In genomic region chr2:229713371-229714079, GRCh38 we compare ENCODE assay signal across 8 cellular contexts. TPM values are rescaled to one million over a fixed set of nuclear protein-coding genes. Genes with fewer than 3 reads are reported as not detected.
DNase-seq lines count a peak whose midpoint lies in the region; ATAC-seq and TF ChIP-seq lines count a peak whose summit lies in the region.

No MANE protein-coding gene starts in this region.

- intact Hi-C loops in activated CD4-positive, alpha-beta memory T cell treated with anti-CD3 and anti-CD28 coated beads for 36 hours (cut with micrococcal nuclease), result loop anchor here (10.0 kb wide), 1 partner anchor 1819 kb away; no protein-coding TSS in a partner anchor
- intact Hi-C loops in right cardiac atrium (cut with DNase I) (loop anchor here in 1 of 4 donors (10.0 kb wide), 2 partner anchors 129 to 279 kb away; no protein-coding TSS in a partner anchor), gastrocnemius medialis (cut with DNase I; ENCODE audit: low total_unique reads) (no loop called here)

- no peak overlapping the region for H3K27ac Mint-ChIP-seq in activated CD4-positive, alpha-beta memory T cell treated with anti-CD3 and anti-CD28 coated beads for 36 hours
- no peak overlapping the region for H3K27ac Mint-ChIP-seq in activated CD4-positive, alpha-beta memory T cell treated with anti-CD3 and anti-CD28 coated beads, Interleukin-2, amount 10 ng/mL, durations not matched to agents 7 days and 5 days
- no peak overlapping the region for H3K27ac Mint-ChIP-seq in activated naive CD4-positive, alpha-beta T cell treated with anti-CD3 and anti-CD28 coated beads, Interleukin-2, amount 50 U/mL, for 24 hours

- no peak for TF ChIP-seq CTCF in gastrocnemius medialis (IDR thresholded peaks at IDR 0.05 in 4 of 5, conservative IDR thresholded peaks at IDR 0.05 in 1 of 5)

- H3K27ac ChIP-seq in right cardiac atrium (ENCODE audit: low read length) (no peak overlapping the region), gastrocnemius medialis (no peak overlapping the region)

- H3K36me3 Mint-ChIP-seq in activated CD4-positive, alpha-beta memory T cell treated with anti-CD3 and anti-CD28 coated beads for 36 hours, result no peaks in the 10 kb centered on the region
- peaks cover 3% of the 10 kb centered on the region for H3K36me3 Mint-ChIP-seq in activated CD4-positive, alpha-beta memory T cell treated with anti-CD3 and anti-CD28 coated beads, Interleukin-2, amount 10 ng/mL, durations not matched to agents 7 days and 5 days (ENCODE audit: low read depth)
- no peaks in the 10 kb centered on the region for H3K36me3 Mint-ChIP-seq in activated naive CD4-positive, alpha-beta T cell treated with anti-CD3 and anti-CD28 coated beads, Interleukin-2, amount 50 U/mL, for 24 hours

- peak overlapping the region; percentile 51 for H3K4me3 ChIP-seq in right cardiac atrium (ENCODE audit: low read length)
- peak overlapping the region in 3 of 4 donors; percentile 22 to 35 (median 30) for H3K4me3 ChIP-seq in gastrocnemius medialis

- in situ Hi-C loops in gastrocnemius medialis (cut with MboI; ENCODE audit: low sequenced_read_pairs in 4 of 4), result no loop called here

- H3K9me3 Mint-ChIP-seq in activated CD4-positive, alpha-beta memory T cell treated with anti-CD3 and anti-CD28 coated beads for 36 hours, result no peaks in the 10 kb centered on the region
- H3K9me3 Mint-ChIP-seq in activated CD4-positive, alpha-beta memory T cell treated with anti-CD3 and anti-CD28 coated beads, Interleukin-2, amount 10 ng/mL, durations not matched to agents 7 days and 5 days, result no peaks in the 10 kb centered on the region
- H3K9me3 Mint-ChIP-seq in activated naive CD4-positive, alpha-beta T cell treated with anti-CD3 and anti-CD28 coated beads, Interleukin-2, amount 50 U/mL, for 24 hours, result no peaks in the 10 kb centered on the region

- peaks cover 53% of the 10 kb centered on the region for H3K27me3 Mint-ChIP-seq in activated CD4-positive, alpha-beta memory T cell treated with anti-CD3 and anti-CD28 coated beads for 36 hours
- peaks cover 67% of the 10 kb centered on the region for H3K27me3 Mint-ChIP-seq in activated CD4-positive, alpha-beta memory T cell treated with anti-CD3 and anti-CD28 coated beads, Interleukin-2, amount 10 ng/mL, durations not matched to agents 7 days and 5 days
- peaks cover 50% of the 10 kb centered on the region for H3K27me3 Mint-ChIP-seq in activated naive CD4-positive, alpha-beta T cell treated with anti-CD3 and anti-CD28 coated beads, Interleukin-2, amount 50 U/mL, for 24 hours

- 1% methylated on average over 61 of the region's 61 CpGs for WGBS in right cardiac atrium

- POLR2A ChIA-PET in activated CD4-positive, alpha-beta memory T cell treated with anti-CD3 and anti-CD28 coated beads for 36 hours (lab: Charles Lee), result no interaction called here
- POLR2A ChIA-PET in activated CD4-positive, alpha-beta memory T cell treated with anti-CD3 and anti-CD28 coated beads, Interleukin-2, amount 10 ng/mL, durations not matched to agents 7 days and 5 days (lab: Charles Lee), result no interaction called here

- CTCF ChIA-PET in activated CD4-positive, alpha-beta memory T cell treated with anti-CD3 and anti-CD28 coated beads for 36 hours (lab: Charles Lee), result no interaction called here
- CTCF ChIA-PET in activated CD4-positive, alpha-beta memory T cell treated with anti-CD3 and anti-CD28 coated beads, Interleukin-2, amount 10 ng/mL, durations not matched to agents 7 days and 5 days (lab: Charles Lee), result no interaction called here

- H3K4me1 Mint-ChIP-seq in activated CD4-positive, alpha-beta memory T cell treated with anti-CD3 and anti-CD28 coated beads for 36 hours (ENCODE audit: low read depth), result peaks cover 13% of the 10 kb centered on the region
- peaks cover 13% of the 10 kb centered on the region for H3K4me1 Mint-ChIP-seq in activated CD4-positive, alpha-beta memory T cell treated with anti-CD3 and anti-CD28 coated beads, Interleukin-2, amount 10 ng/mL, durations not matched to agents 7 days and 5 days
- peaks cover 8% of the 10 kb centered on the region for H3K4me1 Mint-ChIP-seq in activated naive CD4-positive, alpha-beta T cell treated with anti-CD3 and anti-CD28 coated beads, Interleukin-2, amount 50 U/mL, for 24 hours

- H3K9me3 ChIP-seq in right cardiac atrium (ENCODE audit: control insufficient read depth, low read length) (no peaks in the 10 kb centered on the region), gastrocnemius medialis (no peaks in the 10 kb centered on the region)

- DNase-seq in activated CD4-positive, alpha-beta memory T cell treated with anti-CD3 and anti-CD28 coated beads for 36 hours, result peak; percentile 12
- no peak for DNase-seq in activated CD4-positive, alpha-beta memory T cell treated with anti-CD3 and anti-CD28 coated beads, Interleukin-2, amount 10 ng/mL, durations not matched to agents 7 days and 5 days
- DNase-seq in right cardiac atrium (peak; percentile 40 to 80 (median 75)), gastrocnemius medialis (no peak), activated gamma-delta T cell (lab: John Stamatoyannopoulos, UW) (no peak), Kasumi-1 (lab: John Stamatoyannopoulos, UW) (no peak)

- peak overlapping the region; percentile 32 for H3K4me3 Mint-ChIP-seq in activated CD4-positive, alpha-beta memory T cell treated with anti-CD3 and anti-CD28 coated beads for 36 hours
- no peak overlapping the region for H3K4me3 Mint-ChIP-seq in activated CD4-positive, alpha-beta memory T cell treated with anti-CD3 and anti-CD28 coated beads, Interleukin-2, amount 10 ng/mL, durations not matched to agents 7 days and 5 days
- peak overlapping the region; percentile 70 for H3K4me3 Mint-ChIP-seq in activated naive CD4-positive, alpha-beta T cell treated with anti-CD3 and anti-CD28 coated beads, Interleukin-2, amount 50 U/mL, for 24 hours

- no peak for TF ChIP-seq EP300 in Ishikawa (IDR thresholded peaks at IDR 0.05; ENCODE audit: borderline replicate concordance)

- peak; percentile 83 to 86 for ATAC-seq in right cardiac atrium
- ATAC-seq in gastrocnemius medialis, result no peak

- H3K4me1 ChIP-seq in right cardiac atrium (ENCODE audit: control insufficient read depth, insufficient read depth, low read length) (no peaks in the 10 kb centered on the region), gastrocnemius medialis (peaks cover 0 to 13% of the 10 kb centered on the region in 2 donors)

- no peak for TF ChIP-seq POLR2A in gastrocnemius medialis (IDR thresholded peaks at IDR 0.05)

- H3K36me3 ChIP-seq in gastrocnemius medialis, result no peaks in the 10 kb centered on the region

- H3K27me3 ChIP-seq in right cardiac atrium (ENCODE audit: control insufficient read depth, insufficient read depth) (no peaks in the 10 kb centered on the region), gastrocnemius medialis (peaks cover 41 to 63% (median 52%) of the 10 kb centered on the region in 3 donors)

- TF ChIP-seq RAD21 in Ishikawa (IDR thresholded peaks at IDR 0.05; ENCODE audit: low read depth), result no peak

TF ChIP-seq in Ishikawa, 13 proteins besides CTCF, POLR2A, EP300 and RAD21:
- TF ChIP-seq ZBTB7A (IDR thresholded peaks at IDR 0.05; ENCODE audit: low read depth) (0 out of 2 replicates have a peak, but pooled peaks have one; percentile 8), TAF1 (IDR thresholded peaks at IDR 0.05; ENCODE audit: low read depth) (no peak)
TF ChIP-seq in Ishikawa: peak in this region for 1.

RNA-seq across cellular contexts. Expression of gene DNER, which starts 0.8 kb away (rescaled TPM):
- total RNA-seq in activated CD4-positive, alpha-beta memory T cell treated with anti-CD3 and anti-CD28 coated beads for 36 hours, result not detected
- not detected for total RNA-seq in activated CD4-positive, alpha-beta memory T cell treated with anti-CD3 and anti-CD28 coated beads, Interleukin-2, amount 10 ng/mL, durations not matched to agents 7 days and 5 days
- total RNA-seq in right cardiac atrium (10 to 100 TPM; 19.9 to 41.1 (median 32.8) TPM), gastrocnemius medialis (1 to 10 TPM in 2 of 4 donors, under 1 TPM in 2; 0.41 to 2.6 (median 1.2) TPM)
- polyA plus RNA-seq in right cardiac atrium, result 13.6 TPM

Comparison
In these comparisons a context has a peak if more than half of its experiments do, and no peak if none do; other contexts are left out.
1. DNase-seq: peak in activated CD4-positive, alpha-beta memory T cell treated with anti-CD3 and anti-CD28 coated beads for 36 hours (single experiment) and right cardiac atrium (3 of 3); none in activated CD4-positive, alpha-beta memory T cell treated with anti-CD3 and anti-CD28 coated beads, Interleukin-2, amount 10 ng/mL, durations not matched to agents 7 days and 5 days (single experiment), gastrocnemius medialis (0 of 2), activated gamma-delta T cell (single experiment) and Kasumi-1 (0 of 2).
2. ATAC-seq: peak in right cardiac atrium (2 of 2); none in gastrocnemius medialis (0 of 2).
3. RNA of gene DNER, which starts 0.8 kb away (total RNA-seq): 19.9 to 41.1 TPM in right cardiac atrium; 0.41 to 2.6 TPM in gastrocnemius medialis, not detected in activated CD4-positive, alpha-beta memory T cell treated with anti-CD3 and anti-CD28 coated beads for 36 hours and not detected in activated CD4-positive, alpha-beta memory T cell treated with anti-CD3 and anti-CD28 coated beads, Interleukin-2, amount 10 ng/mL, durations not matched to agents 7 days and 5 days; every median in the first group is over 4 times any median in the second.